ENCODE assay signal across 7 cellular contexts in the genomic region with DNA sequence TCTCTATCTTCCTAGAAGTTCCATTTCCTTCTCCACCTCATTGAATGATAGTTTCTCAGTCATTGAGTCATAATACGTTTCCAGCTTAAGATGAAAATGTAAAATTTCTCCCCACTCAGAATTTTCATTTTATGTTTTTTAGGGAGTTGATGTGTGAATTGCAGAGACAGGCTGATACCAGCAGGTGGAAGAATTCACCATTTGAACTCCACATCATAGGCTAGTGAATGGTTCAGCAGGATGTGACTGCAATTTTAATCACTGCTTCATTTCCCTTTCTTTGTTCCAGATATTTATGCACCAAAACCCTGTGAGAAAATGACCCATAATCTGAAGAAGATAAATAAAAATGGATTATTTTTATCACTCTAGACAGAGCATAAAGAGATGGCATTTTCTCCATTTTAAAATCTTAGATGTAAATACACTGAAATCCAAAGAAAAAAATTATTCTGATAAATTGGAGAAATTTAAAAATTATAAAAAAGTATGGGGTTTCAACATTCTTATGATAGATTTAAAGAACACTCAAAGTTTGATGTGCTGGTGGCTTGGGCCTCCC. TPM values are rescaled to one million over a fixed set of nuclear protein-coding genes. Genes with fewer than 3 reads are reported as not detected.
DNase-seq lines count a peak whose midpoint lies in the region; ATAC-seq and TF ChIP-seq lines count a peak whose summit lies in the region.

No MANE protein-coding gene starts in this region.

- no peaks in the 10 kb centered on the region for H3K79me2 ChIP-seq in trophoblast cell (ENCODE audit: control insufficient read depth, insufficient read depth, low read length, poor library complexity)

- H3K27me3 ChIP-seq in trophoblast cell (ENCODE audit: insufficient read depth, low read length): no peaks in the 10 kb centered on the region

- peaks cover 4 to 6% of the 10 kb centered on the region in 2 experiments for H3K4me1 ChIP-seq in trophoblast cell (ENCODE audit: control insufficient read depth in 1 of 2, insufficient read depth in 2 of 2, low read length in 2 of 2)

- no peak overlapping the region for H4K91ac ChIP-seq in trophoblast cell (ENCODE audit: low read depth, low read length)

- peak overlapping the region; percentile 57 for H3K27ac ChIP-seq in trophoblast cell (ENCODE audit: low read depth, low read length)

- no peak overlapping the region for H4K12ac ChIP-seq in trophoblast cell (ENCODE audit: low read depth, low read length)

- H3K4ac ChIP-seq in trophoblast cell (ENCODE audit: low read depth, low read length): no peak overlapping the region

- no peak overlapping the region for H4K8ac ChIP-seq in trophoblast cell (ENCODE audit: low read depth, low read length)

- TF ChIP-seq EP300 in Ishikawa (IDR thresholded peaks at IDR 0.05; ENCODE audit: borderline replicate concordance): no peak

- H3K4me2 ChIP-seq in trophoblast cell (ENCODE audit: low read length): peak overlapping the region; percentile 35

- TF ChIP-seq CTCF in foreskin fibroblast (IDR thresholded peaks at IDR 0.05; ENCODE audit: low read depth, low read length): peak; percentile 67

- H3K9ac ChIP-seq in trophoblast cell (ENCODE audit: low read length): no peak overlapping the region

- no CpG with 5 or more reads among the region's 1 CpG for WGBS in trophoblast cell (ENCODE audit: extremely low coverage, insufficient coverage, insufficient read length)

- H3K14ac ChIP-seq in trophoblast cell (ENCODE audit: low read length): no peak overlapping the region

- DNase-seq in ELR (ENCODE audit: low read depth) (peak; percentile 86), foreskin fibroblast (peak; percentile 50 to 82), trophoblast cell (peak in 1 of 2 donors; percentile 45), occipital lobe (lab: John Stamatoyannopoulos, UW) (no peak)
- DNase-seq in activated CD8-positive, alpha-beta memory T cell treated with anti-CD3 and anti-CD28 coated beads, Interleukin-2, amount 50 U/mL, for 4 hours: no peak

- H3K79me1 ChIP-seq in trophoblast cell (ENCODE audit: low read length): no peaks in the 10 kb centered on the region

- no peak overlapping the region for H2BK12ac ChIP-seq in trophoblast cell (ENCODE audit: low read length)

- H3K23ac ChIP-seq in trophoblast cell (ENCODE audit: low read length): no peak overlapping the region

- no peak overlapping the region for H3K18ac ChIP-seq in trophoblast cell (ENCODE audit: low read length)

- no peak overlapping the region for H2BK120ac ChIP-seq in trophoblast cell (ENCODE audit: insufficient read depth, low read length, poor library complexity)

- no peak overlapping the region for H2BK5ac ChIP-seq in trophoblast cell (ENCODE audit: low read depth, low read length, poor library complexity)

- H3K4me3 ChIP-seq in foreskin fibroblast (ENCODE audit: low read depth in 1 of 2, low read length in 2 of 2) (no peak overlapping the region), trophoblast cell (ENCODE audit: low read depth, low read length) (no peak overlapping the region)

- H2AK5ac ChIP-seq in trophoblast cell (ENCODE audit: low read length): no peak overlapping the region

- peak; percentile 59 for TF ChIP-seq RAD21 in Ishikawa (IDR thresholded peaks at IDR 0.05; ENCODE audit: low read depth)

- H3K36me3 ChIP-seq in trophoblast cell (ENCODE audit: control insufficient read depth in 1 of 2, insufficient read depth in 2 of 2, low read length in 2 of 2): no peaks in the 10 kb centered on the region

- peak; percentile 75 for ATAC-seq in SK-N-SH treated with all-trans-retinoic acid at 6 μM for 48 hours

- H3K9me3 ChIP-seq in trophoblast cell (ENCODE audit: insufficient read depth, low read depth, low read length): no peaks in the 10 kb centered on the region

- no peak overlapping the region for H2AFZ ChIP-seq in trophoblast cell (ENCODE audit: insufficient read depth, low read length, poor library complexity)

TF ChIP-seq in Ishikawa, 13 proteins besides CTCF, POLR2A, EP300 and RAD21:
- TF ChIP-seq REST (IDR thresholded peaks at IDR 0.05; ENCODE audit: low read depth): no peak
- TF ChIP-seq NFIC (IDR thresholded peaks at IDR 0.05): no peak
- TF ChIP-seq CREB1 (IDR thresholded peaks at IDR 0.05; ENCODE audit: low read depth): no peak
- TF ChIP-seq TAF1 (IDR thresholded peaks at IDR 0.05; ENCODE audit: low read depth): no peak
- no peak for TF ChIP-seq CEBPB (IDR thresholded peaks at IDR 0.05)

TF ChIP-seq in SK-N-SH treated with all-trans-retinoic acid at 6 μM for 48 hours, 23 proteins besides CTCF, POLR2A, EP300 and RAD21 (continues in another document):
- no peak for TF ChIP-seq PPARA (CRISPR knock-in tag; IDR thresholded peaks at IDR 0.05; ENCODE audit: borderline replicate concordance)
- TF ChIP-seq ZC3H10 (CRISPR knock-in tag; IDR thresholded peaks at IDR 0.05): no peak
- no peak for TF ChIP-seq POU6F1 (CRISPR knock-in tag; IDR thresholded peaks at IDR 0.05; ENCODE audit: borderline replicate concordance, low read depth)
- TF ChIP-seq TOX (CRISPR knock-in tag; IDR thresholded peaks at IDR 0.05; ENCODE audit: borderline replicate concordance): no peak
- TF ChIP-seq GLIS3 (CRISPR knock-in tag; IDR thresholded peaks at IDR 0.05): no peak
- TF ChIP-seq ZNF565 (CRISPR knock-in tag; conservative IDR thresholded peaks at IDR 0.05; ENCODE audit: low read depth): no peak
- TF ChIP-seq, protein P1, sequence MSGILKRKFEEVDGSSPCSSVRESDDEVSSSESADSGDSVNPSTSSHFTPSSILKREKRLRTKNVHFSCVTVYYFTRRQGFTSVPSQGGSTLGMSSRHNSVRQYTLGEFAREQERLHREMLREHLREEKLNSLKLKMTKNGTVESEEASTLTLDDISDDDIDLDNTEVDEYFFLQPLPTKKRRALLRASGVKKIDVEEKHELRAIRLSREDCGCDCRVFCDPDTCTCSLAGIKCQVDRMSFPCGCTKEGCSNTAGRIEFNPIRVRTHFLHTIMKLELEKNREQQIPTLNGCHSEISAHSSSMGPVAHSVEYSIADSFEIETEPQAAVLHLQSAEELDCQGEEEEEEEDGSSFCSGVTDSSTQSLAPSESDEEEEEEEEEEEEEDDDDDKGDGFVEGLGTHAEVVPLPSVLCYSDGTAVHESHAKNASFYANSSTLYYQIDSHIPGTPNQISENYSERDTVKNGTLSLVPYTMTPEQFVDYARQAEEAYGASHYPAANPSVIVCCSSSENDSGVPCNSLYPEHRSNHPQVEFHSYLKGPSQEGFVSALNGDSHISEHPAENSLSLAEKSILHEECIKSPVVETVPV (CRISPR knock-in tag; IDR thresholded peaks at IDR 0.05): no peak
- no peak for TF ChIP-seq ZNF8 (CRISPR knock-in tag; IDR thresholded peaks at IDR 0.05)
- TF ChIP-seq, protein P2, sequence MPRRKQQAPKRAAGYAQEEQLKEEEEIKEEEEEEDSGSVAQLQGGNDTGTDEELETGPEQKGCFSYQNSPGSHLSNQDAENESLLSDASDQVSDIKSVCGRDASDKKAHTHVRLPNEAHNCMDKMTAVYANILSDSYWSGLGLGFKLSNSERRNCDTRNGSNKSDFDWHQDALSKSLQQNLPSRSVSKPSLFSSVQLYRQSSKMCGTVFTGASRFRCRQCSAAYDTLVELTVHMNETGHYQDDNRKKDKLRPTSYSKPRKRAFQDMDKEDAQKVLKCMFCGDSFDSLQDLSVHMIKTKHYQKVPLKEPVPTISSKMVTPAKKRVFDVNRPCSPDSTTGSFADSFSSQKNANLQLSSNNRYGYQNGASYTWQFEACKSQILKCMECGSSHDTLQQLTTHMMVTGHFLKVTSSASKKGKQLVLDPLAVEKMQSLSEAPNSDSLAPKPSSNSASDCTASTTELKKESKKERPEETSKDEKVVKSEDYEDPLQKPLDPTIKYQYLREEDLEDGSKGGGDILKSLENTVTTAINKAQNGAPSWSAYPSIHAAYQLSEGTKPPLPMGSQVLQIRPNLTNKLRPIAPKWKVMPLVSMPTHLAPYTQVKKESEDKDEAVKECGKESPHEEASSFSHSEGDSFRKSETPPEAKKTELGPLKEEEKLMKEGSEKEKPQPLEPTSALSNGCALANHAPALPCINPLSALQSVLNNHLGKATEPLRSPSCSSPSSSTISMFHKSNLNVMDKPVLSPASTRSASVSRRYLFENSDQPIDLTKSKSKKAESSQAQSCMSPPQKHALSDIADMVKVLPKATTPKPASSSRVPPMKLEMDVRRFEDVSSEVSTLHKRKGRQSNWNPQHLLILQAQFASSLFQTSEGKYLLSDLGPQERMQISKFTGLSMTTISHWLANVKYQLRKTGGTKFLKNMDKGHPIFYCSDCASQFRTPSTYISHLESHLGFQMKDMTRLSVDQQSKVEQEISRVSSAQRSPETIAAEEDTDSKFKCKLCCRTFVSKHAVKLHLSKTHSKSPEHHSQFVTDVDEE (CRISPR knock-in tag; IDR thresholded peaks at IDR 0.05): no peak
- no peak for TF ChIP-seq ISL1 (CRISPR knock-in tag; IDR thresholded peaks at IDR 0.05)
- TF ChIP-seq RARB (CRISPR knock-in tag; IDR thresholded peaks at IDR 0.05): no peak
- TF ChIP-seq PATZ1 (CRISPR knock-in tag; IDR thresholded peaks at IDR 0.05; ENCODE audit: borderline replicate concordance): no peak

RNA-seq across cellular contexts. Expression of gene PYGL, which starts 10.6 kb away (rescaled TPM):
- 14.9 and 16.2 TPM in 2 replicates for polyA plus RNA-seq in trophoblast cell (2013)
- total RNA-seq in occipital lobe: 9.4 TPM

Comparison
In these comparisons a context has a peak if more than half of its experiments do, and no peak if none do; other contexts are left out.
1. DNase-seq: peak in ELR (single experiment) and foreskin fibroblast (2 of 2); none in activated CD8-positive, alpha-beta memory T cell treated with anti-CD3 and anti-CD28 coated beads, Interleukin-2, amount 50 U/mL, for 4 hours (single experiment) and occipital lobe (single experiment).